22 cellular contexts compared by ENCODE assay signal in the genomic region with DNA sequence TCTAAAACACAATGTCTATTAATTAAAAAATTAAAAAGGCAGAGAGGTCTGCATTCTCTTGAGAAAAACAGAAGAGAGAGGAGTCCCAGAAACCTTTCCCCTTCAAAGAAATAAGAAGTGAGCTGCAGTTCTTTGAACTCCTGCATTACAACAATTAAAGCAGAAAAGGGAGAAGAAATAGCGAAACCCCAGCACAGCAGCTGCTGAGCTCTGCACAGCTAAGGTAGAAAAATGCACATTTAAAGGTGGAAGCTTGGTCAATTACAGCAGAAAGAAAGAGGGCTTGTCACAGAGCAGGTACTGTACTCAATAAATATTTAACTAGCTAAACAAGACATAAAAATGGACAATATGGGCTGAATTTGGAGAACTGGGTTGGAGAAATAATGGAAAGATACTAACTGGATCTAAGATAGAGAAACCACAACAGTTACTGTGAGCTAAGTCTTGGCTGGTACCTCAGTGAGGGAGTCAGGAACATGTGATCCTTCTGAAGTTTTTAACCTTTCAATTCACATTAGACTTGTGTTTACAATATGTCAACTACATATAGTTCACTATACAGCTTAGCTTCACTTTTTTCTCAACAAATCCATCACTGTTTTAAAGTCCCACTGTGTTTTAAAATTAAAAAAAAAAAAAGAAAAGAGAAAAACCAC.
A peak's percentile ranks its signal among the peaks of the same experiment; 100 is the strongest.
DNase-seq lines count a peak whose midpoint lies in the region; ATAC-seq and TF ChIP-seq lines count a peak whose summit lies in the region.
"Had no signal": no experiment of that assay in that cellular context is flagged by ENCODE, and none has a peak within 500 bp of the region (broad histone marks: within the 10 kb centered on the region; RNA-seq: fewer than 3 reads in every experiment).

No MANE protein-coding gene starts in this region.

- H3K27me3 ChIP-seq in CD4-positive, alpha-beta T cell (ENCODE audit: control insufficient read depth, insufficient read depth, low read length) = no peaks in the 10 kb centered on the region

- no peak for ATAC-seq in activated CD4-positive, alpha-beta T cell treated with anti-CD3 and anti-CD28 coated beads for 36 hours
- ATAC-seq in CD4-positive, alpha-beta T cell (ENCODE audit: poor library complexity) = peak; percentile 55
- no peak for ATAC-seq in activated naive CD4-positive, alpha-beta T cell treated with anti-CD3 and anti-CD28 coated beads, Interleukin-2, amount 50 U/mL, for 72 hours
- no peak for ATAC-seq in memory B cell (ENCODE audit: low read depth)
- ATAC-seq: Right ventricle myocardium inferior had no signal

- H3K27ac Mint-ChIP-seq in activated CD4-positive, alpha-beta T cell treated with anti-CD3 and anti-CD28 coated beads for 36 hours = peak overlapping the region; percentile 64
- peak overlapping the region; percentile 72 for H3K27ac Mint-ChIP-seq in CD4-positive, alpha-beta T cell
- H3K27ac Mint-ChIP-seq in activated naive CD4-positive, alpha-beta T cell treated with anti-CD3 and anti-CD28 coated beads, Interleukin-2, amount 50 U/mL, for 72 hours = peak overlapping the region; percentile 19 to 39
- H3K27ac Mint-ChIP-seq in memory B cell = peak overlapping the region; percentile 4
- H3K27ac Mint-ChIP-seq: HFFc6 had no signal

- no peak for TF ChIP-seq CTCF in CD4-positive, alpha-beta T cell (IDR thresholded peaks at IDR 0.05)

- DNase-seq in activated CD4-positive, alpha-beta T cell treated with anti-CD3 and anti-CD28 coated beads for 36 hours = no peak
- DNase-seq in activated CD4-positive, alpha-beta T cell treated with anti-CD3 and anti-CD28 coated beads, Interleukin-2, amount 50 U/mL, for 4 hours = no peak
- DNase-seq in CD4-positive, alpha-beta T cell = no peak
- DNase-seq in activated naive CD4-positive, alpha-beta T cell treated with anti-CD3 and anti-CD28 coated beads, Interleukin-2, amount 50 U/mL, for 72 hours (ENCODE audit: low spot score in 2 of 2) = no peak
- no peak for DNase-seq in memory B cell (ENCODE audit: low spot score in 2 of 2)
- no peak for DNase-seq in NCI-H2196 (lab: John Stamatoyannopoulos, UW; ENCODE audit: unreplicated experiment)
- DNase-seq in activated CD4-positive, CD25-positive, alpha-beta regulatory T cell (lab: John Stamatoyannopoulos, UW) = no peak
- DNase-seq in NCI-H2196 treated with DMSO at 0.1 percent for 48 hours (lab: John Stamatoyannopoulos, UW; ENCODE audit: unreplicated experiment) = no peak
- DNase-seq: 8988T, Caco-2, GDM1, H7, HFFc6, IMR-90, Karpas-422, NCI-H1048, NCI-H1436, NCI-H1930, NCI-H446, NCI-H526 treated with DMSO at 0.1 percent for 48 hours had no signal

- no peak overlapping the region for H3K27ac ChIP-seq in CD4-positive, alpha-beta T cell (ENCODE audit: low read depth, low read length)

- peaks cover 61% of the 10 kb centered on the region for H3K4me1 Mint-ChIP-seq in activated CD4-positive, alpha-beta T cell treated with anti-CD3 and anti-CD28 coated beads for 36 hours
- H3K4me1 Mint-ChIP-seq in CD4-positive, alpha-beta T cell (ENCODE audit: low read depth) = peaks cover 82% of the 10 kb centered on the region
- H3K4me1 Mint-ChIP-seq in memory B cell = peaks cover 28% of the 10 kb centered on the region

- POLR2A ChIA-PET in activated CD4-positive, alpha-beta T cell treated with anti-CD3 and anti-CD28 coated beads for 36 hours (lab: Charles Lee) = no interaction called here
- POLR2A ChIA-PET in CD4-positive, alpha-beta T cell (lab: Charles Lee) = interaction anchor here (1.2 kb wide), 1 partner anchor 45 kb away, joined by 3 read pairs; no protein-coding TSS in a partner anchor

- no peaks in the 10 kb centered on the region for H3K27me3 Mint-ChIP-seq in activated CD4-positive, alpha-beta T cell treated with anti-CD3 and anti-CD28 coated beads for 36 hours
- H3K27me3 Mint-ChIP-seq in CD4-positive, alpha-beta T cell = no peaks in the 10 kb centered on the region
- no peaks in the 10 kb centered on the region for H3K27me3 Mint-ChIP-seq in memory B cell

- H3K4me3 Mint-ChIP-seq in activated CD4-positive, alpha-beta T cell treated with anti-CD3 and anti-CD28 coated beads for 36 hours = no peak overlapping the region
- peak overlapping the region; percentile 43 for H3K4me3 Mint-ChIP-seq in CD4-positive, alpha-beta T cell
- H3K4me3 Mint-ChIP-seq in memory B cell = no peak overlapping the region
- H3K4me3 Mint-ChIP-seq: CD14-positive monocyte, HFFc6 had no signal

- intact Hi-C loops in activated CD4-positive, alpha-beta T cell treated with anti-CD3 and anti-CD28 coated beads for 36 hours (cut with DNase I, micrococcal nuclease) = no loop called here
- intact Hi-C loops in CD4-positive, alpha-beta T cell (cut with DNase I, micrococcal nuclease) = no loop called here

- H3K36me3 Mint-ChIP-seq in activated CD4-positive, alpha-beta T cell treated with anti-CD3 and anti-CD28 coated beads for 36 hours (ENCODE audit: low read depth) = peaks cover 26% of the 10 kb centered on the region
- peaks cover 34% of the 10 kb centered on the region for H3K36me3 Mint-ChIP-seq in CD4-positive, alpha-beta T cell (ENCODE audit: low read depth)
- H3K36me3 Mint-ChIP-seq in activated naive CD4-positive, alpha-beta T cell treated with anti-CD3 and anti-CD28 coated beads, Interleukin-2, amount 50 U/mL, for 72 hours = peaks cover 14 to 37% of the 10 kb centered on the region in 2 donors
- peaks cover 27% of the 10 kb centered on the region for H3K36me3 Mint-ChIP-seq in memory B cell

- CTCF ChIA-PET in activated CD4-positive, alpha-beta T cell treated with anti-CD3 and anti-CD28 coated beads for 36 hours (lab: Charles Lee) = interaction anchor here (1.5 kb wide), 1 partner anchor 66 kb away, joined by 4 read pairs; no protein-coding TSS in a partner anchor
- CTCF ChIA-PET in CD4-positive, alpha-beta T cell (lab: Charles Lee) = no interaction called here

- no peaks in the 10 kb centered on the region for H3K9me3 Mint-ChIP-seq in activated CD4-positive, alpha-beta T cell treated with anti-CD3 and anti-CD28 coated beads for 36 hours (ENCODE audit: low read depth)
- H3K9me3 Mint-ChIP-seq in CD4-positive, alpha-beta T cell = no peaks in the 10 kb centered on the region
- peaks cover 3 to 9% of the 10 kb centered on the region in 2 donors for H3K9me3 Mint-ChIP-seq in activated naive CD4-positive, alpha-beta T cell treated with anti-CD3 and anti-CD28 coated beads, Interleukin-2, amount 50 U/mL, for 72 hours
- H3K9me3 Mint-ChIP-seq in memory B cell = no peaks in the 10 kb centered on the region

- H3K9me3 ChIP-seq in CD4-positive, alpha-beta T cell (ENCODE audit: control insufficient read depth, low read length) = no peaks in the 10 kb centered on the region

Comparison
In these comparisons a context has a peak if more than half of its experiments do, and no peak if none do; other contexts are left out.
1. H3K27ac Mint-ChIP-seq: peak in every context shown above with its lines; median percentile 72 in CD4-positive, alpha-beta T cell; 64 in activated CD4-positive, alpha-beta T cell treated with anti-CD3 and anti-CD28 coated beads for 36 hours; 29 in activated naive CD4-positive, alpha-beta T cell treated with anti-CD3 and anti-CD28 coated beads, Interleukin-2, amount 50 U/mL, for 72 hours; 4 in memory B cell.